12 cellular contexts compared by ENCODE assay signal in genomic region chr15:35874260-35874905, GRCh38.
DNase-seq lines count a peak whose midpoint lies in the region; ATAC-seq lines count a peak whose summit lies in the region.
"Had no signal": no experiment of that assay in that cellular context is flagged by ENCODE, and none has a peak within 500 bp of the region (broad histone marks: within the 10 kb centered on the region; RNA-seq: fewer than 3 reads in every experiment).

No MANE protein-coding gene starts in this region.

- no peak overlapping the region for H3K4me3 ChIP-seq in adipocyte (ENCODE audit: low read length)

- no peak overlapping the region for H3K9ac ChIP-seq in adipocyte (ENCODE audit: low read length)

- H3K27me3 ChIP-seq in adipocyte (replicated peaks; ENCODE audit: control insufficient read depth, insufficient read depth, low read length), result no peaks in the 10 kb centered on the region

- DNase-seq in AG08395 (ENCODE audit: low spot score) (peak; percentile 67), HS-5 (ENCODE audit: low read depth) (peak; percentile 59), adipocyte (ENCODE audit: low read depth) (peak; percentile 82), hepatic stellate cell (ENCODE audit: low spot score) (peak; percentile 9)
- no peak for DNase-seq in activated CD4-positive, alpha-beta T cell treated with anti-CD3 and anti-CD28 coated beads, Interleukin-2, amount 50 U/mL, for 48 hours
- no peak for DNase-seq in stimulated activated naive CD4-positive, alpha-beta T cell treated with Interleukin-2 at 50 U/mL for 16 hours (lab: John Stamatoyannopoulos, UW)
- DNase-seq: activated B cell treated with CpG ODN at 0.5 μM for 24 hours; CD8-positive, alpha-beta memory T cell; endodermal cell; KBM-7 had no signal

- peaks cover 13% of the 10 kb centered on the region for H3K4me1 ChIP-seq in adipocyte (ENCODE audit: control insufficient read depth, insufficient read depth, low read length)

- ATAC-seq in GM18519 (IDR thresholded peaks at IDR 0.05; ENCODE audit: low FRiP score, unreplicated experiment), result no peak
- ATAC-seq in GM18867 (IDR thresholded peaks at IDR 0.05; ENCODE audit: unreplicated experiment), result no peak

- no peaks in the 10 kb centered on the region for H3K36me3 ChIP-seq in adipocyte (ENCODE audit: control insufficient read depth, insufficient read depth, low read length, severe bottlenecking)

- no peaks in the 10 kb centered on the region for H3K9me3 ChIP-seq in adipocyte (ENCODE audit: control insufficient read depth, low read length)

Comparison
In these comparisons a context has a peak if more than half of its experiments do, and no peak if none do; other contexts are left out.
1. DNase-seq: peak in AG08395 (single experiment), HS-5 (single experiment), adipocyte (single experiment) and hepatic stellate cell (single experiment); none in activated CD4-positive, alpha-beta T cell treated with anti-CD3 and anti-CD28 coated beads, Interleukin-2, amount 50 U/mL, for 48 hours (0 of 2) and stimulated activated naive CD4-positive, alpha-beta T cell treated with Interleukin-2 at 50 U/mL for 16 hours (single experiment).